In the genomic region with DNA sequence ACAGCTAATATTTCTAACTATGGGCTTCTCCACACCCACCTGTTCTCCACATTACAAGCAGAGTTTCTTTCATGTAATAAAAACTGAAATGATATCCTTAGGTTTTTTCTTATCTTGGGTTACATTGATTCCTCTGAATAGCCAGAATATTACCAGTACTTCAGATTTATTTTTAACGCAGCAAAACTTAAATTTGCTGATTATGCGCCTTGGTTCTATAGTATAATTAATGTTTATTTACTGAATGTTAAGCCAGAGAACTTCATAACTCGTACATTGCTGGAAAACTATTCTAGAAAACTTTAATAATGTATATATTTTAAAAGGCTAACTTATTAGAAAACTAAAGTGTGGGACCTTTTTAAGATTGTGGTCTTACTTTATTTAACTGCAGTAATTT, we compare ENCODE assay signal across 27 cellular contexts.
"Had no signal": no experiment of that assay in that cellular context is flagged by ENCODE, and none has a peak within 500 bp of the region (broad histone marks: within the 10 kb centered on the region; RNA-seq: fewer than 3 reads in every experiment).

No MANE protein-coding gene starts in this region.

- H3K36me3 ChIP-seq: stomach, suprapubic skin, thoracic aorta, thyroid gland, tibial artery, tibial nerve, transverse colon, upper lobe of left lung, upper lobe of right lung, uterus, vagina had no signal

- H3K9me3 ChIP-seq: stomach, suprapubic skin, testis, thoracic aorta, thyroid gland, tibial artery, tibial nerve, upper lobe of left lung, upper lobe of right lung, uterus, vagina had no signal

- H3K4me3 ChIP-seq: stomach, suprapubic skin, testis, thoracic aorta, thyroid gland, tibial artery, tibial nerve, transverse colon, upper lobe of left lung, upper lobe of right lung, uterus, vagina had no signal

- FAIRE-seq: urothelium cell line had no signal

- DNase-seq: stimulated activated CD4-positive, alpha-beta T cell treated with anti-CD3 and anti-CD28 coated beads, Interleukin-2, amount 100 ng/mL, for 48 hours; stimulated activated CD4-positive, alpha-beta T cell treated with anti-CD3 and anti-CD28 coated beads, Interleukin-4, amount 100 ng/mL, for 1 hour; stimulated activated CD4-positive, alpha-beta T cell treated with anti-CD3 and anti-CD28 coated beads, Interleukin-4, amount 100 ng/mL, for 24 hours; stimulated activated CD4-positive, alpha-beta T cell treated with anti-CD3 and anti-CD28 coated beads, Interleukin-4, amount 100 ng/mL, for 4 hours; stimulated activated CD8-positive, alpha-beta memory T cell treated with anti-CD3 and anti-CD28 coated beads, Interleukin-4, amount 100 ng/mL, for 48 hours; stimulated activated naive B cell treated with anti-CD40 and anti-IgM and Interleukin-4, amounts not matched to agents 10 μg/mL and 1 μg/mL and 100 μg/mL, for 72 hours; stimulated activated naive CD4-positive, alpha-beta T cell; stimulated activated naive CD4-positive, alpha-beta T cell treated with Interleukin-2 at 50 U/mL for 16 hours; stimulated activated naive CD8-positive, alpha-beta T cell treated with anti-CD3 and anti-CD28 coated beads, Interleukin-15, amount 100 ng/mL, for 72 hours; stimulated activated naive CD8-positive, alpha-beta T cell treated with anti-CD3 and anti-CD28 coated beads, Interleukin-15, Interleukin-2, amounts not matched to agents 100 U/mL and 50 U/mL, for 24 hours; stomach; substantia nigra; testis; thyroid gland; tibial artery; transverse colon; trophoblast cell; upper lobe of left lung; upper lobe of right lung; uterus had no signal

- H3K4me1 ChIP-seq: stomach, suprapubic skin, testis, tibial artery, tibial nerve, transverse colon, upper lobe of left lung, upper lobe of right lung, uterus, vagina had no signal

- ATAC-seq: stimulated activated effector memory CD8-positive, alpha-beta T cell treated with anti-CD3 and anti-CD28 coated beads, Interleukin-12 subunit alpha, Interleukin-12 subunit beta, amount 100 ng/mL, for 72 hours; stimulated activated memory B cell treated with anti-CD40 and anti-IgM and Interleukin-4, amounts not matched to agents 10 μg/mL and 1 μg/mL and 100 μg/mL, for 72 hours; stimulated activated naive B cell treated with anti-CD40 and anti-IgM and Interleukin-4, amounts not matched to agents 10 μg/mL and 1 μg/mL and 100 μg/mL, for 72 hours; stimulated activated naive CD8-positive, alpha-beta T cell treated with anti-CD3 and anti-CD28 coated beads, Interleukin-15, amount 100 ng/mL, for 72 hours; stimulated activated naive CD8-positive, alpha-beta T cell treated with anti-CD3 and anti-CD28 coated beads, Interleukin-15, Interleukin-2, amounts not matched to agents 100 U/mL and 50 U/mL, for 24 hours; upper lobe of right lung had no signal

- H3K27ac ChIP-seq: stomach, suprapubic skin, testis, thoracic aorta, thyroid gland, tibial artery, tibial nerve, transverse colon, upper lobe of left lung, upper lobe of right lung, uterus, vagina had no signal

- H3K27me3 ChIP-seq: stomach, suprapubic skin, testis, thyroid gland, tibial artery, tibial nerve, transverse colon, upper lobe of left lung, upper lobe of right lung, uterus, vagina had no signal
